Comparison of ENCODE assay signal across 2 cellular contexts in genomic region chr7:72942022-72942705, GRCh38. TPM values are rescaled to one million over a fixed set of nuclear protein-coding genes. Genes with fewer than 3 reads are reported as not detected.
"Had no signal": no experiment of that assay in that cellular context is flagged by ENCODE, and none has a peak within 500 bp of the region (broad histone marks: within the 10 kb centered on the region; RNA-seq: fewer than 3 reads in every experiment).

No MANE protein-coding gene starts in this region.

RNA-seq across cellular contexts. Expression of gene TRIM74, which starts 27.1 kb away (rescaled TPM):
- total RNA-seq: ascending aorta, SK-MEL-5 had no signal
